Comparison of ENCODE assay signal across 16 cellular contexts in genomic region chr20:20207872-20208271, GRCh38.
DNase-seq lines count a peak whose midpoint lies in the region; ATAC-seq, FAIRE-seq and TF ChIP-seq lines count a peak whose summit lies in the region.
"Had no signal": no experiment of that assay in that cellular context is flagged by ENCODE, and none has a peak within 500 bp of the region (broad histone marks: within the 10 kb centered on the region; RNA-seq: fewer than 3 reads in every experiment).

No MANE protein-coding gene starts in this region.

- H4K20me1 ChIP-seq in neural progenitor cell (ENCODE audit: low read depth): no peaks in the 10 kb centered on the region

- H3K4me1 ChIP-seq in left ventricle myocardium inferior: peaks cover 55% of the 10 kb centered on the region
- peaks cover 25% of the 10 kb centered on the region for H3K4me1 ChIP-seq in neural progenitor cell
- H3K4me1 ChIP-seq: A549, SJCRH30 had no signal

- H2AFZ ChIP-seq in neural progenitor cell (replicated peaks): no peak overlapping the region

- ATAC-seq in HG02642 (IDR thresholded peaks at IDR 0.05; ENCODE audit: poor library complexity, unreplicated experiment): peak; percentile 51
- peak; percentile 44 for ATAC-seq in HG03457 (IDR thresholded peaks at IDR 0.05; ENCODE audit: unreplicated experiment)
- ATAC-seq: A549 had no signal

- H3K4me1 Mint-ChIP-seq in neural progenitor cell: peaks cover 50% of the 10 kb centered on the region

- TF ChIP-seq CTCF in left ventricle myocardium inferior (IDR thresholded peaks at IDR 0.05; ENCODE audit: borderline replicate concordance): no peak
- no peak for TF ChIP-seq CTCF in neural progenitor cell (IDR thresholded peaks at IDR 0.05)

- no peak overlapping the region for H3K4me3 Mint-ChIP-seq in neural progenitor cell

- peaks cover 8% of the 10 kb centered on the region for H3K27me3 Mint-ChIP-seq in neural progenitor cell (ENCODE audit: insufficient read depth, low read depth)

- no peak for FAIRE-seq in RCC 7860 (lab: Jason Lieb, UNC)
- FAIRE-seq: A549 had no signal

- H3K4me2 ChIP-seq in neural progenitor cell: no peak overlapping the region
- H3K4me2 ChIP-seq: A549 had no signal

- TF ChIP-seq POLR2A in erythroblast (IDR thresholded peaks at IDR 0.05; ENCODE audit: low read length): no peak

- H3K27ac Mint-ChIP-seq in neural progenitor cell: no peak overlapping the region

- peak overlapping the region; percentile 58 for H3K27ac ChIP-seq in left ventricle myocardium inferior (replicated peaks)
- H3K27ac ChIP-seq in neural progenitor cell: no peak overlapping the region
- H3K27ac ChIP-seq: A549, heart right ventricle, SJCRH30, stomach, VCaP had no signal

- H3K9me3 ChIP-seq in left ventricle myocardium inferior (replicated peaks): no peaks in the 10 kb centered on the region
- H3K9me3 ChIP-seq in neural progenitor cell (ENCODE audit: low read depth): no peaks in the 10 kb centered on the region
- H3K9me3 ChIP-seq: A549, heart right ventricle, SJCRH30, stomach had no signal

- H3K36me3 ChIP-seq in left ventricle myocardium inferior (no peaks in the 10 kb centered on the region), neural progenitor cell (no peaks in the 10 kb centered on the region)
- H3K36me3 ChIP-seq: heart right ventricle, SJCRH30, stomach had no signal

- H3F3A ChIP-seq in neural progenitor cell (ENCODE audit: low read depth): peaks cover 10% of the 10 kb centered on the region

- no peaks in the 10 kb centered on the region for H3K36me3 Mint-ChIP-seq in neural progenitor cell

- H3K4me3 ChIP-seq in left ventricle myocardium inferior: no peak overlapping the region
- no peak overlapping the region for H3K4me3 ChIP-seq in neural progenitor cell
- H3K4me3 ChIP-seq: A549, heart right ventricle, SJCRH30, stomach had no signal

- H3K9me3 Mint-ChIP-seq in neural progenitor cell: no peaks in the 10 kb centered on the region

- H3K27me3 ChIP-seq in left ventricle myocardium inferior (ENCODE audit: low read depth) (peaks cover 10% of the 10 kb centered on the region), neural progenitor cell (no peaks in the 10 kb centered on the region)
- H3K27me3 ChIP-seq: SJCRH30 had no signal

- intact Hi-C loops in left ventricle myocardium inferior (cut with micrococcal nuclease) (no loop called here), cardiac septum (cut with DNase I) (no loop called here)

- no peaks in the 10 kb centered on the region for H3K79me2 ChIP-seq in neural progenitor cell (ENCODE audit: low read depth)

- no peak for DNase-seq in left ventricle myocardium inferior
- DNase-seq in cardiac septum (ENCODE audit: low spot score): no peak
- DNase-seq in neural progenitor cell (ENCODE audit: low spot score): no peak
- DNase-seq in NCI-H187 treated with DMSO at 0.1 percent for 48 hours (lab: John Stamatoyannopoulos, UW): no peak
- no peak for DNase-seq in RCC 7860 (ENCODE audit: low spot score)
- DNase-seq in erythroblast (lab: John Stamatoyannopoulos, UW): no peak
- DNase-seq: activated T-cell treated with anti-CD3 and anti-CD28 coated beads for 4 hours; effector memory CD4-positive, alpha-beta T cell; heart right ventricle; SJCRH30; stimulated activated CD4-positive, alpha-beta T cell treated with anti-CD3 and anti-CD28 coated beads, Interleukin-2, amount 100 ng/mL, for 48 hours; stomach had no signal

- no peak overlapping the region for H3K9ac ChIP-seq in neural progenitor cell
